Comparison of ENCODE assay signal across 21 cellular contexts in genomic region chr10:35425596-35425995, GRCh38.
DNase-seq lines count a peak whose midpoint lies in the region; ATAC-seq, FAIRE-seq and TF ChIP-seq lines count a peak whose summit lies in the region.
"Had no signal": no experiment of that assay in that cellular context is flagged by ENCODE, and none has a peak within 500 bp of the region (broad histone marks: within the 10 kb centered on the region; RNA-seq: fewer than 3 reads in every experiment).

No MANE protein-coding gene starts in this region.

- no peak for ATAC-seq in T-helper 17 cell
- no peak for ATAC-seq in naive B cell (ENCODE audit: low read depth in 2 of 2)
- ATAC-seq in GM21619 (IDR thresholded peaks at IDR 0.05; ENCODE audit: unreplicated experiment), result no peak
- no peak for ATAC-seq in GM18868 (IDR thresholded peaks at IDR 0.05; ENCODE audit: unreplicated experiment)
- ATAC-seq: CD8-positive, alpha-beta T cell had no signal

- no peak overlapping the region for H3K4me3 Mint-ChIP-seq in T-helper 17 cell
- H3K4me3 Mint-ChIP-seq in naive B cell, result no peak overlapping the region
- H3K4me3 Mint-ChIP-seq: activated CD4-positive, alpha-beta memory T cell treated with anti-CD3 and anti-CD28 coated beads, Interleukin-2, amount 10 ng/mL, durations not matched to agents 7 days and 5 days; activated naive CD8-positive, alpha-beta T cell treated with anti-CD3 and anti-CD28 coated beads for 36 hours; CD8-positive, alpha-beta T cell; immature natural killer cell; memory B cell; nephron progenitor cell had no signal

- no peaks in the 10 kb centered on the region for H4K20me1 ChIP-seq in endothelial cell of umbilical vein (replicated peaks; ENCODE audit: control insufficient read depth, extremely low read depth, insufficient read depth, low read length)

- FAIRE-seq in endothelial cell of umbilical vein (lab: Jason Lieb, UNC), result no peak

- no peaks in the 10 kb centered on the region for H3K36me3 ChIP-seq in endothelial cell of umbilical vein (ENCODE audit: control insufficient read depth in 2 of 2, extremely low read depth in 1 of 2, insufficient read depth in 2 of 2, low read length in 2 of 2)
- H3K36me3 ChIP-seq: colonic mucosa had no signal

- H3K27ac Mint-ChIP-seq in T-helper 17 cell (peak overlapping the region; percentile 3), naive B cell (peak overlapping the region in 4 of 6 donors; percentile 63 to 92 (median 68))
- H3K27ac Mint-ChIP-seq: activated CD4-positive, alpha-beta memory T cell treated with anti-CD3 and anti-CD28 coated beads, Interleukin-2, amount 10 ng/mL, durations not matched to agents 7 days and 5 days; activated naive CD8-positive, alpha-beta T cell treated with anti-CD3 and anti-CD28 coated beads for 36 hours; CD8-positive, alpha-beta T cell had no signal

- dilution Hi-C loops in endothelial cell of umbilical vein (cut with MboI; ENCODE audit: extremely low pct_ligation_motif_present, low sequenced_read_pairs), result no loop called here

- H3K4me3 ChIP-seq in AG10803 (ENCODE audit: low read length) (no peak overlapping the region), endothelial cell of umbilical vein (replicated peaks in 1 of 3; ENCODE audit: insufficient read depth in 1 of 3, low read depth in 1 of 3, low read length in 3 of 3) (no peak overlapping the region)
- H3K4me3 ChIP-seq: colonic mucosa had no signal

- no peaks in the 10 kb centered on the region for H3K27me3 ChIP-seq in endothelial cell of umbilical vein (ENCODE audit: control insufficient read depth in 2 of 2, insufficient read depth in 2 of 2, low read length in 2 of 2)
- H3K27me3 ChIP-seq: colonic mucosa had no signal

- peak; percentile 18 for TF ChIP-seq CTCF in AG10803 (conservative IDR thresholded peaks at IDR 0.05; ENCODE audit: low read length)
- TF ChIP-seq CTCF in endothelial cell of umbilical vein (IDR thresholded peaks at IDR 0.05; ENCODE audit: extremely low read depth in 1 of 2, insufficient read depth in 1 of 2, low read depth in 1 of 2, low read length in 2 of 2), result no peak

- intact Hi-C loops in endothelial cell of umbilical vein (cut with micrococcal nuclease), result no loop called here

- H3K9ac ChIP-seq in endothelial cell of umbilical vein (replicated peaks; ENCODE audit: extremely low read depth, insufficient read depth, low read length), result no peak overlapping the region

- H3K4me1 ChIP-seq in endothelial cell of umbilical vein (ENCODE audit: control insufficient read depth, extremely low read depth, insufficient read depth, low read length), result peaks cover 50% of the 10 kb centered on the region

- H3K9me1 ChIP-seq in endothelial cell of umbilical vein (replicated peaks; ENCODE audit: control insufficient read depth, extremely low read depth, insufficient read depth, low read length), result no peaks in the 10 kb centered on the region

- H3K27ac ChIP-seq in endothelial cell of umbilical vein (ENCODE audit: insufficient read depth, low read depth, low read length), result no peak overlapping the region
- H3K27ac ChIP-seq: colonic mucosa, RWPE1 had no signal

- no TSS peak for BruUV-seq in endothelial cell of umbilical vein (replicated peaks; lab: Mats Ljungman, UMichigan)

- CTCF ChIA-PET in endothelial cell of umbilical vein (lab: Charles Lee), result no interaction called here

- H2AFZ ChIP-seq in endothelial cell of umbilical vein (ENCODE audit: low read depth, low read length), result no peak overlapping the region

- TF ChIP-seq POLR2A in endothelial cell of umbilical vein (IDR thresholded peaks at IDR 0.05; ENCODE audit: low read depth, low read length), result no peak

- H3K27me3 Mint-ChIP-seq in T-helper 17 cell (no peaks in the 10 kb centered on the region), naive B cell (no peaks in the 10 kb centered on the region)
- H3K27me3 Mint-ChIP-seq: activated CD4-positive, alpha-beta memory T cell treated with anti-CD3 and anti-CD28 coated beads, Interleukin-2, amount 10 ng/mL, durations not matched to agents 7 days and 5 days; activated naive CD8-positive, alpha-beta T cell treated with anti-CD3 and anti-CD28 coated beads for 36 hours; memory B cell had no signal

- H3K9me3 ChIP-seq in T-helper 17 cell (ENCODE audit: control insufficient read depth, low read length, poor library complexity, severe bottlenecking), result no peaks in the 10 kb centered on the region
- H3K9me3 ChIP-seq in endothelial cell of umbilical vein (replicated peaks; ENCODE audit: control insufficient read depth, insufficient read depth, low read length), result no peaks in the 10 kb centered on the region
- H3K9me3 ChIP-seq: colonic mucosa had no signal

- peak overlapping the region; percentile 33 for H3K4me2 ChIP-seq in endothelial cell of umbilical vein (ENCODE audit: insufficient read depth, low read length)

- H3K36me3 Mint-ChIP-seq in T-helper 17 cell (ENCODE audit: low read depth) (peaks cover 5% of the 10 kb centered on the region), naive B cell (no peaks in the 10 kb centered on the region)

- peaks cover 40% of the 10 kb centered on the region for H3K4me1 Mint-ChIP-seq in T-helper 17 cell
- peaks cover 40 to 49% (median 43%) of the 10 kb centered on the region in 3 donors for H3K4me1 Mint-ChIP-seq in naive B cell

- DNase-seq in AG10803 (ENCODE audit: low read depth), result peak; percentile 40
- no peak for DNase-seq in T-helper 17 cell
- peak; percentile 29 for DNase-seq in endothelial cell of umbilical vein (ENCODE audit: low read depth, low spot score)
- DNase-seq in naive B cell, result no peak
- no peak for DNase-seq in pons (ENCODE audit: low spot score)
- DNase-seq in NCI-H187 treated with DMSO at 0.1 percent for 48 hours (lab: John Stamatoyannopoulos, UW), result no peak
- DNase-seq: ACHN; activated CD4-positive, alpha-beta memory T cell treated with anti-CD3 and anti-CD28 coated beads, Interleukin-2, amount 10 ng/mL, durations not matched to agents 7 days and 5 days; activated naive CD8-positive, alpha-beta T cell treated with anti-CD3 and anti-CD28 coated beads for 36 hours; activated T-cell treated with anti-CD3 and anti-CD28 coated beads, Interleukin-2, amount 50 U/mL, for 48 hours; CD8-positive, alpha-beta T cell; colonic mucosa; DMS79 treated with DMSO at 0.1 percent for 48 hours; immature natural killer cell; NCI-H1436; NCI-H82; nephron progenitor cell had no signal

- peaks cover 0 to 2% (median 0%) of the 10 kb centered on the region in 7 donors for H3K9me3 Mint-ChIP-seq in naive B cell
- H3K9me3 Mint-ChIP-seq: activated CD4-positive, alpha-beta memory T cell treated with anti-CD3 and anti-CD28 coated beads, Interleukin-2, amount 10 ng/mL, durations not matched to agents 7 days and 5 days; activated naive CD8-positive, alpha-beta T cell treated with anti-CD3 and anti-CD28 coated beads for 36 hours; CD8-positive, alpha-beta T cell; immature natural killer cell; memory B cell; nephron progenitor cell had no signal

- H3K79me2 ChIP-seq in endothelial cell of umbilical vein (ENCODE audit: control insufficient read depth, insufficient read depth, low read length), result peaks cover 81% of the 10 kb centered on the region

- POLR2A ChIA-PET in endothelial cell of umbilical vein (lab: Charles Lee), result no interaction called here

TF ChIP-seq in endothelial cell of umbilical vein, 7 proteins besides CTCF, POLR2A, EP300 and RAD21:
- TF ChIP-seq FOS (IDR thresholded peaks at IDR 0.05; ENCODE audit: borderline replicate concordance, insufficient read depth, low read length) (peak; percentile 45), MAX (IDR thresholded peaks at IDR 0.05; ENCODE audit: insufficient read depth, insufficient read length) (no peak)

Comparison
In these comparisons a context has a peak if more than half of its experiments do, and no peak if none do; other contexts are left out.
1. DNase-seq: peak in AG10803 (single experiment) and endothelial cell of umbilical vein (single experiment); none in T-helper 17 cell (0 of 3), naive B cell (single experiment), pons (single experiment) and NCI-H187 treated with DMSO at 0.1 percent for 48 hours (single experiment).